Comparison of ENCODE assay signal across 26 cellular contexts in the genomic region with DNA sequence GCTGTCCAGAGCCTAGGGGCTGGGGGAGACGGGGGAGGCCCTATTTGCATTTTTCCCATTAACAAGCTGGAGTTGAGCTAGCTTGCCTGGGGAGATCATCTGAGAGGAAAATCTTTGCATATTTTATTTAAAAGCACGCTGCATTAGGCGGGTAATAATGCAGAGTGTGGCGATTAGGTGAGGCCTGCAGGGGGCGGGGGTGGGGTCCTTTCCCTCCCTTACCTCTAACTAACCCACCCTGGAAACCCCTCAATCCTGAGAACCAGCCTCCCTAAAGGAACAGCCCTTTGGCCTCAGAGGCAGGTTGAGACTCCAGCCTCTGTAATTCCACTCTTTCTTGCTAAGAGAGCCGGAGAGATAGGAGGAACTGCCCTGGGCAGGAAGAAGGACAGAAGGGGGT. TPM values are rescaled to one million over a fixed set of nuclear protein-coding genes. Genes with fewer than 3 reads are reported as not detected.
DNase-seq lines count a peak whose midpoint lies in the region; ATAC-seq and TF ChIP-seq lines count a peak whose summit lies in the region.
"Had no signal": no experiment of that assay in that cellular context is flagged by ENCODE, and none has a peak within 500 bp of the region (broad histone marks: within the 10 kb centered on the region; RNA-seq: fewer than 3 reads in every experiment).

No MANE protein-coding gene starts in this region.

- peak overlapping the region; percentile 81 for H2AFZ ChIP-seq in neuronal stem cell (ENCODE audit: low read length)

- H2BK12ac ChIP-seq in neuronal stem cell (ENCODE audit: low read length), result no peak overlapping the region

- H4K8ac ChIP-seq in neuronal stem cell (ENCODE audit: low read depth, low read length), result no peak overlapping the region

- no peak for DNase-seq in GM12864 (ENCODE audit: low read depth)
- DNase-seq in NCI-H526 (lab: John Stamatoyannopoulos, UW), result peak; percentile 93 to 95
- no peak for DNase-seq in epithelial cell of proximal tubule (ENCODE audit: low read depth)
- no peak for DNase-seq in neuronal stem cell (ENCODE audit: low spot score)
- DNase-seq in stimulated activated CD8-positive, alpha-beta memory T cell treated with anti-CD3 and anti-CD28 coated beads, Interleukin-4, amount 100 ng/mL, for 48 hours, result no peak
- DNase-seq in caudate nucleus (lab: John Stamatoyannopoulos, UW), result no peak
- DNase-seq: activated effector memory CD4-positive, alpha-beta T cell treated with Interleukin-2 at 50 U/mL for 16 hours; activated naive CD8-positive, alpha-beta T cell treated with anti-CD3 and anti-CD28 coated beads for 36 hours; activated T-cell treated with anti-CD3 and anti-CD28 coated beads for 4 hours; aorta; COR-L47; DMS79 treated with DMSO at 0.1 percent for 48 hours; dorsolateral prefrontal cortex; heart right ventricle; immature natural killer cell; NCI-H1105; NCI-H187 treated with DMSO at 0.1 percent for 48 hours; NCI-H774; posterior cingulate gyrus; stimulated activated CD4-positive, alpha-beta T cell treated with anti-CD3 and anti-CD28 coated beads, Interleukin-4, amount 100 ng/mL, for 4 hours; stimulated activated naive B cell treated with anti-CD40 and anti-IgM and Interleukin-4, amounts not matched to agents 10 μg/mL and 1 μg/mL and 100 μg/mL, for 72 hours; T-helper 2 cell had no signal

- no peak overlapping the region for H3K27ac ChIP-seq in neuronal stem cell (replicated peaks; ENCODE audit: low read length)
- no peak overlapping the region for H3K27ac ChIP-seq in caudate nucleus (ENCODE audit: low read depth, low read length)
- H3K27ac ChIP-seq: BLaER1 treated with 17β-estradiol and CSF1 and Interleukin-3, amounts not matched to agents 10 nM and 100 nM; dorsolateral prefrontal cortex; epithelial cell of prostate; heart right ventricle had no signal

- H2BK15ac ChIP-seq in neuronal stem cell (ENCODE audit: low read length), result no peak overlapping the region

- H4K91ac ChIP-seq in neuronal stem cell (ENCODE audit: low read depth, low read length, poor library complexity), result no peak overlapping the region

- H3K36me3 ChIP-seq in neuronal stem cell (replicated peaks in 1 of 2; ENCODE audit: control insufficient read depth in 2 of 2, insufficient read depth in 2 of 2, low read length in 2 of 2), result no peaks in the 10 kb centered on the region
- H3K36me3 ChIP-seq: BLaER1 treated with 17β-estradiol and CSF1 and Interleukin-3, amounts not matched to agents 10 nM and 100 nM; heart right ventricle had no signal

- H2AK5ac ChIP-seq in neuronal stem cell (ENCODE audit: low read depth, low read length), result no peak overlapping the region

- H3K4ac ChIP-seq in neuronal stem cell (ENCODE audit: low read length), result no peak overlapping the region

- H3K23ac ChIP-seq in neuronal stem cell (ENCODE audit: low read depth, low read length, poor library complexity), result no peak overlapping the region

- no peak overlapping the region for H2BK120ac ChIP-seq in neuronal stem cell (ENCODE audit: low read depth, low read length)

- no peak overlapping the region for H3K18ac ChIP-seq in neuronal stem cell (ENCODE audit: low read length)

- TF ChIP-seq CTCF in GM12864 (IDR thresholded peaks at IDR 0.05; ENCODE audit: low read depth, low read length, missing control alignments) (peak; percentile 5), epithelial cell of proximal tubule (conservative IDR thresholded peaks at IDR 0.05; ENCODE audit: low read depth, low read length) (peak; percentile 3)

- WGBS in neuronal stem cell (ENCODE audit: extremely low coverage in 2 of 2, insufficient read length in 2 of 2, insufficient replicate concordance in 1 of 2), 2 donors, result no CpG with 5 or more reads among the region's 6 CpGs

- peaks cover 6 to 8% of the 10 kb centered on the region in 2 donors for H3K4me1 ChIP-seq in neuronal stem cell (ENCODE audit: control insufficient read depth in 2 of 2, insufficient read depth in 1 of 2, low read depth in 1 of 2, low read length in 2 of 2)

- H3K14ac ChIP-seq in neuronal stem cell (ENCODE audit: low read length), result no peak overlapping the region

- peaks cover 3% of the 10 kb centered on the region in 2 donors for H3K9me3 ChIP-seq in neuronal stem cell (replicated peaks in 1 of 2; ENCODE audit: control insufficient read depth in 2 of 2, insufficient read depth in 1 of 2, low read depth in 1 of 2, low read length in 2 of 2)
- H3K9me3 ChIP-seq: heart right ventricle had no signal

- peaks cover 0 to 55% (median 7%) of the 10 kb centered on the region in 3 experiments for H3K27me3 ChIP-seq in neuronal stem cell (ENCODE audit: control insufficient read depth in 3 of 3, insufficient read depth in 3 of 3, low read depth in 1 of 3, low read length in 3 of 3)

- no peaks in the 10 kb centered on the region for H3K79me1 ChIP-seq in neuronal stem cell (ENCODE audit: low read depth, low read length)

- no peak overlapping the region for H2BK5ac ChIP-seq in neuronal stem cell (ENCODE audit: low read length)

- peak overlapping the region; percentile 18 for H3K4me2 ChIP-seq in neuronal stem cell (ENCODE audit: insufficient read depth, low read length, poor library complexity, severe bottlenecking)
- H3K4me2 ChIP-seq: BLaER1 treated with 17β-estradiol and CSF1 and Interleukin-3, amounts not matched to agents 10 nM and 100 nM had no signal

- H3K4me3 ChIP-seq in GM12864 (ENCODE audit: low read depth, low read length), result no peak overlapping the region
- no peak overlapping the region for H3K4me3 ChIP-seq in epithelial cell of proximal tubule (ENCODE audit: low read depth, low read length)
- H3K4me3 ChIP-seq in neuronal stem cell (ENCODE audit: low read length in 2 of 2), result no peak overlapping the region
- H3K4me3 ChIP-seq: BLaER1 treated with 17β-estradiol and CSF1 and Interleukin-3, amounts not matched to agents 10 nM and 100 nM; dorsolateral prefrontal cortex; heart right ventricle had no signal

- no peak overlapping the region for H3K9ac ChIP-seq in neuronal stem cell (ENCODE audit: low read depth, low read length, poor library complexity)
- H3K9ac ChIP-seq: BLaER1 treated with 17β-estradiol and CSF1 and Interleukin-3, amounts not matched to agents 10 nM and 100 nM had no signal

- ATAC-seq in HG03342 (IDR thresholded peaks at IDR 0.05; ENCODE audit: unreplicated experiment), result no peak
- no peak for ATAC-seq in HG02610 (IDR thresholded peaks at IDR 0.05; ENCODE audit: unreplicated experiment)
- ATAC-seq: heart right ventricle; stimulated activated naive B cell treated with anti-CD40 and anti-IgM and Interleukin-4, amounts not matched to agents 10 μg/mL and 1 μg/mL and 100 μg/mL, for 72 hours had no signal

RNA-seq across cellular contexts. Expression of gene C1orf216, which starts 16.1 kb away (rescaled TPM):
- total RNA-seq in epithelial cell of proximal tubule, result 6.0 and 9.8 TPM in 2 replicates
- polyA plus RNA-seq in neuronal stem cell (2013, experiment 1 of 2), result 3.2 TPM
- polyA plus RNA-seq in neuronal stem cell (2013, experiment 2 of 2), result 3.1 TPM

Comparison
In these comparisons a context has a peak if more than half of its experiments do, and no peak if none do; other contexts are left out.
1. DNase-seq: peak in NCI-H526 (2 of 2); none in GM12864 (single experiment), epithelial cell of proximal tubule (single experiment), neuronal stem cell (single experiment), stimulated activated CD8-positive, alpha-beta memory T cell treated with anti-CD3 and anti-CD28 coated beads, Interleukin-4, amount 100 ng/mL, for 48 hours (single experiment) and caudate nucleus (0 of 61).